ENCODE assay signal across 1 cellular context in genomic region chr16:20803561-20804214, GRCh38.
TF ChIP-seq lines count a peak whose summit lies in the region.

No MANE protein-coding gene starts in this region.

TF ChIP-seq in HepG2, 621 proteins besides CTCF, POLR2A, EP300 and RAD21 (continued from another document and continues in another):
- peak; percentile 84 for TF ChIP-seq ZFX (CRISPR knock-in tag; IDR thresholded peaks at IDR 0.05; ENCODE audit: low read depth)
- no peak for TF ChIP-seq ZBTB4 (CRISPR knock-in tag; IDR thresholded peaks at IDR 0.05; ENCODE audit: borderline replicate concordance)
- no peak for TF ChIP-seq BATF2 (CRISPR knock-in tag; IDR thresholded peaks at IDR 0.05)
- TF ChIP-seq CHD4 (IDR thresholded peaks at IDR 0.05; ENCODE audit: borderline replicate concordance, low read length): peak; percentile 69; the same call in 1 of the 2 replicates
- TF ChIP-seq CBX1 (IDR thresholded peaks at IDR 0.05; ENCODE audit: low read depth): no peak
- peak; percentile 63; the same call in 1 of the 2 replicates for TF ChIP-seq IRX3 (CRISPR knock-in tag; IDR thresholded peaks at IDR 0.05; ENCODE audit: borderline replicate concordance, low read depth)
- TF ChIP-seq FOXJ3 (CRISPR knock-in tag; IDR thresholded peaks at IDR 0.05; ENCODE audit: borderline replicate concordance): peak; percentile 75
- TF ChIP-seq ZNF407 (CRISPR knock-in tag; IDR thresholded peaks at IDR 0.05; ENCODE audit: not compliant biosample characterization): no peak
- TF ChIP-seq ETV5 (CRISPR knock-in tag; IDR thresholded peaks at IDR 0.05; ENCODE audit: borderline replicate concordance): peak; percentile 67
- 0 out of 2 replicates have a peak, but pooled peaks have one; percentile 33 for TF ChIP-seq PHF8 (CRISPR knock-in tag; IDR thresholded peaks at IDR 0.05)
- no peak for TF ChIP-seq REST (IDR thresholded peaks at IDR 0.05; ENCODE audit: borderline replicate concordance in 1 of 2, low read depth in 1 of 2, low read length in 2 of 2)
- peak; percentile 83 for TF ChIP-seq ZNF331 (CRISPR knock-in tag; IDR thresholded peaks at IDR 0.05)
- no peak for TF ChIP-seq ZNF563 (CRISPR knock-in tag; IDR thresholded peaks at IDR 0.05)
- no peak for TF ChIP-seq ZNF235 (CRISPR knock-in tag; IDR thresholded peaks at IDR 0.05; ENCODE audit: borderline replicate concordance)
- TF ChIP-seq YEATS2 (CRISPR knock-in tag; IDR thresholded peaks at IDR 0.05; ENCODE audit: borderline replicate concordance): peak; percentile 28; the same call in 1 of the 2 replicates
- no peak for TF ChIP-seq ATF4 (CRISPR knock-in tag; IDR thresholded peaks at IDR 0.05)
- TF ChIP-seq HMGXB3 (CRISPR knock-in tag; IDR thresholded peaks at IDR 0.05; ENCODE audit: borderline replicate concordance): 0 out of 2 replicates have a peak, but pooled peaks have one; percentile 17
- TF ChIP-seq SAFB2 (CRISPR knock-in tag; IDR thresholded peaks at IDR 0.05; ENCODE audit: borderline replicate concordance, low read depth): no peak
- TF ChIP-seq PRDM15 (CRISPR knock-in tag; IDR thresholded peaks at IDR 0.05): no peak
- TF ChIP-seq ZNF503 (CRISPR knock-in tag; IDR thresholded peaks at IDR 0.05): peak; percentile 57; the same call in 1 of the 2 replicates
- no peak for TF ChIP-seq ZNF260 (CRISPR knock-in tag; IDR thresholded peaks at IDR 0.05; ENCODE audit: borderline replicate concordance, low read depth)
